In genomic region chr14:103279129-103280025, GRCh38 we compare ENCODE assay signal across 11 cellular contexts. TPM values are rescaled to one million over a fixed set of nuclear protein-coding genes. Genes with fewer than 3 reads are reported as not detected.
DNase-seq lines count a peak whose midpoint lies in the region; ATAC-seq and TF ChIP-seq lines count a peak whose summit lies in the region.
"Had no signal": no experiment of that assay in that cellular context is flagged by ENCODE, and none has a peak within 500 bp of the region (broad histone marks: within the 10 kb centered on the region; RNA-seq: fewer than 3 reads in every experiment).

No MANE protein-coding gene starts in this region.

- TF ChIP-seq CTCF in neural progenitor cell (IDR thresholded peaks at IDR 0.05) (no peak), endothelial cell (IDR thresholded peaks at IDR 0.05; ENCODE audit: unreplicated experiment) (no peak)

- H3K4me3 Mint-ChIP-seq in neural progenitor cell, result no peak overlapping the region
- no peak overlapping the region for H3K4me3 Mint-ChIP-seq in endothelial cell (ENCODE audit: unreplicated experiment)
- H3K4me3 Mint-ChIP-seq: T-helper 1 cell treated with Interleukin-12 subunit alpha and Interleukin-12 subunit beta and Interleukin-4 antibody, amounts not matched to agents 30 μg/mL and 1 μg/mL, for 36 hours had no signal

- H3K27me3 Mint-ChIP-seq in neural progenitor cell (ENCODE audit: insufficient read depth, low read depth), result peaks cover 36% of the 10 kb centered on the region
- peaks cover 11% of the 10 kb centered on the region for H3K27me3 Mint-ChIP-seq in endothelial cell (ENCODE audit: unreplicated experiment)

- H3K36me3 Mint-ChIP-seq in neural progenitor cell (no peaks in the 10 kb centered on the region), endothelial cell (ENCODE audit: low read depth, unreplicated experiment) (no peaks in the 10 kb centered on the region)

- no peak overlapping the region for H3K27ac Mint-ChIP-seq in neural progenitor cell
- H3K27ac Mint-ChIP-seq in endothelial cell (ENCODE audit: unreplicated experiment), result no peak overlapping the region
- H3K27ac Mint-ChIP-seq: T-helper 1 cell treated with Interleukin-12 subunit alpha and Interleukin-12 subunit beta and Interleukin-4 antibody, amounts not matched to agents 30 μg/mL and 1 μg/mL, for 36 hours had no signal

- no peaks in the 10 kb centered on the region for H4K20me1 ChIP-seq in neural progenitor cell (ENCODE audit: low read depth)

- H3K27me3 ChIP-seq in neural progenitor cell (peaks cover 44% of the 10 kb centered on the region), aorta (ENCODE audit: control insufficient read depth in 1 of 2, insufficient read depth in 2 of 2, low read length in 1 of 2) (no peaks in the 10 kb centered on the region)

- H3K4me1 Mint-ChIP-seq in neural progenitor cell (no peaks in the 10 kb centered on the region), endothelial cell (ENCODE audit: unreplicated experiment) (peaks cover 7% of the 10 kb centered on the region)

- H3K9me3 ChIP-seq in neural progenitor cell (ENCODE audit: low read depth) (no peaks in the 10 kb centered on the region), aorta (ENCODE audit: control insufficient read depth, low read length) (no peaks in the 10 kb centered on the region)

- H3K4me3 ChIP-seq in neural progenitor cell (peak overlapping the region; percentile 43), aorta (ENCODE audit: low read length in 2 of 2) (peak overlapping the region in 1 of 2 donors; percentile 6)

- H2AFZ ChIP-seq in neural progenitor cell (replicated peaks), result peak overlapping the region; percentile 28

- H3K9me3 Mint-ChIP-seq in neural progenitor cell (peaks cover 15% of the 10 kb centered on the region), endothelial cell (ENCODE audit: unreplicated experiment) (no peaks in the 10 kb centered on the region)
- H3K9me3 Mint-ChIP-seq: T-helper 1 cell treated with Interleukin-12 subunit alpha and Interleukin-12 subunit beta and Interleukin-4 antibody, amounts not matched to agents 30 μg/mL and 1 μg/mL, for 36 hours had no signal

- no peak overlapping the region for H3K9ac ChIP-seq in neural progenitor cell

- no peaks in the 10 kb centered on the region for H3K36me3 ChIP-seq in neural progenitor cell
- H3K36me3 ChIP-seq in aorta (ENCODE audit: control insufficient read depth in 1 of 2, insufficient read depth in 2 of 2, low read length in 1 of 2), result no peaks in the 10 kb centered on the region

- H3K79me2 ChIP-seq in neural progenitor cell (ENCODE audit: low read depth), result no peaks in the 10 kb centered on the region

- DNase-seq in Right ventricle myocardium inferior (ENCODE audit: missing footprints) (no peak), cardiac septum (ENCODE audit: low spot score) (no peak), Right ventricle myocardium superior (no peak), neural progenitor cell (ENCODE audit: low spot score) (peak; percentile 42), aorta (peak in 1 of 2 donors; percentile 67), endothelial cell (ENCODE audit: low spot score) (no peak)
- DNase-seq in activated CD4-positive, CD25-positive, alpha-beta regulatory T cell treated with anti-CD3 and anti-CD28 coated beads, Interleukin-2, amount 50 U/mL, for 72 hours, result no peak
- DNase-seq: activated gamma-delta T cell had no signal

- peak overlapping the region; percentile 75 for H3K4me2 ChIP-seq in neural progenitor cell

- H3F3A ChIP-seq in neural progenitor cell (ENCODE audit: low read depth), result peaks cover 14% of the 10 kb centered on the region

- peaks cover 1% of the 10 kb centered on the region for H3K4me1 ChIP-seq in neural progenitor cell
- H3K4me1 ChIP-seq in aorta (ENCODE audit: control insufficient read depth in 1 of 2, insufficient read depth in 2 of 2, low read length in 2 of 2), result no peaks in the 10 kb centered on the region

- 7 to 10% methylated on average over 64 to 103 of the region's 103 CpGs for WGBS in aorta, 2 donors

- intact Hi-C loops in Right ventricle myocardium inferior (cut with DNase I), result no loop called here
- intact Hi-C loops in cardiac septum (cut with DNase I), result no loop called here
- intact Hi-C loops in Right ventricle myocardium superior (cut with DNase I), result loop anchor here (10.0 kb wide), 1 partner anchor 95 kb away; no protein-coding TSS in a partner anchor
- intact Hi-C loops in aorta (cut with DNase I), result no loop called here

- no peak overlapping the region for H3K27ac ChIP-seq in neural progenitor cell
- no peak overlapping the region for H3K27ac ChIP-seq in aorta (ENCODE audit: low read depth in 1 of 2, low read length in 2 of 2)

- peak; percentile 26 for ATAC-seq in Right ventricle myocardium inferior
- peak; percentile 54 for ATAC-seq in Right ventricle myocardium superior (ENCODE audit: poor library complexity)
- peak; percentile 64 for ATAC-seq in aorta (ENCODE audit: low FRiP score)
- no peak for ATAC-seq in GM19452 (IDR thresholded peaks at IDR 0.05; ENCODE audit: unreplicated experiment)
- ATAC-seq: HCT116 had no signal

RNA-seq across cellular contexts. Expression of gene EIF5, which starts 54.7 kb away (rescaled TPM):
- total RNA-seq in Right ventricle myocardium inferior, result 252 TPM
- 222 TPM for total RNA-seq in cardiac septum
- total RNA-seq in Right ventricle myocardium superior, result 234 TPM
- 216 and 257 TPM in 2 replicates for total RNA-seq in neural progenitor cell (ENCODE audit: low replicate concordance)
- total RNA-seq in aorta, result 100 to 1,000 TPM; 202 to 218 TPM
- polyA plus RNA-seq in aorta, result 100 to 1,000 TPM in 1 of 2 donors, 10 to 100 TPM in 1; 93.1 to 139 TPM
- 228 TPM for total RNA-seq in endothelial cell (ENCODE audit: unreplicated experiment)
